In the genomic region with DNA sequence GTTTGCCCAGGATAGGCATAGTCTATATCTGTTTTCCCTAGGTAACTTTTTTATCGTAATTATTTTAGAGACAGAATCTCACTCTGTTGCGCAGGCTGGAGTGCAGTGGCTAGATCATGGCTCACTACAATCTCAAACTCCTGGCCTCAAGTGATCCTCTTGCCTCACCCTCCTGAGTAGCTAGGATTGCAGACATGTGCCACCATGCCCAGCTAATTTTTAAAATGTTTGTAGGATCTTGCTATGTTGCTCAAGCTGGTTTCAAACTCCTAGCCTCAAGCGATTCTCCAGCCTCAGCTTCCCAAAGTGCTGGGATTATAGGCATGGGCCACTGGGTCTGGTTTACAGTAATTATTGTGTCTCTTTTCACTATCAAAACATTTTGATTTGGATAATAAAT, we compare ENCODE assay signal across 24 cellular contexts.
"Had no signal": no experiment of that assay in that cellular context is flagged by ENCODE, and none has a peak within 500 bp of the region (broad histone marks: within the 10 kb centered on the region; RNA-seq: fewer than 3 reads in every experiment).

No MANE protein-coding gene starts in this region.

- H2AFZ ChIP-seq: neural progenitor cell, parathyroid adenoma had no signal

- H3K4me1 ChIP-seq: parathyroid adenoma, psoas muscle, right lobe of liver, sigmoid colon, stomach, thyroid gland, tibial nerve, upper lobe of right lung, uterus had no signal

- H3K9me3 ChIP-seq: ovary, psoas muscle, right lobe of liver, sigmoid colon, stomach, thoracic aorta, thyroid gland, tibial nerve, upper lobe of right lung, uterus had no signal

- H3K4me3 ChIP-seq: neural progenitor cell, ovary, psoas muscle, right lobe of liver, sigmoid colon, stomach, thoracic aorta, thyroid gland, tibial nerve, upper lobe of right lung, uterus had no signal

- ATAC-seq: natural killer cell; psoas muscle; right cardiac atrium; right lobe of liver; stimulated activated effector memory CD8-positive, alpha-beta T cell treated with anti-CD3 and anti-CD28 coated beads, Interleukin-12 subunit alpha, Interleukin-12 subunit beta, amount 100 ng/mL, for 72 hours; stimulated activated naive B cell treated with anti-CD40 and anti-IgM and Interleukin-4, amounts not matched to agents 10 μg/mL and 1 μg/mL and 100 μg/mL, for 72 hours; upper lobe of right lung had no signal

- H3K27me3 ChIP-seq: neural progenitor cell, ovary, right lobe of liver, sigmoid colon, stomach, thyroid gland, tibial nerve, uterus had no signal

- DNase-seq: natural killer cell; occipital lobe; ovary; posterior cingulate gyrus; psoas muscle; right cardiac atrium; right lobe of liver; sigmoid colon; small intestine; stimulated activated CD4-positive, alpha-beta T cell treated with anti-CD3 and anti-CD28 coated beads, Interleukin-15, amount 100 ng/mL, for 24 hours; stimulated activated CD4-positive, alpha-beta T cell treated with anti-CD3 and anti-CD28 coated beads, Interleukin-2, amount 100 ng/mL, for 24 hours; stimulated activated CD4-positive, alpha-beta T cell treated with anti-CD3 and anti-CD28 coated beads, Interleukin-2, amount 100 ng/mL, for 48 hours; stimulated activated CD4-positive, alpha-beta T cell treated with anti-CD3 and anti-CD28 coated beads, Interleukin-4, amount 100 ng/mL, for 24 hours; stimulated activated naive B cell treated with anti-CD40 and anti-IgM and Interleukin-4, amounts not matched to agents 10 μg/mL and 1 μg/mL and 100 μg/mL, for 72 hours; stimulated activated naive CD4-positive, alpha-beta T cell treated with Interleukin-2 at 50 U/mL for 16 hours; stomach; thyroid gland; upper lobe of right lung; uterus had no signal

- H3K27ac ChIP-seq: neural progenitor cell, ovary, parathyroid adenoma, psoas muscle, right lobe of liver, sigmoid colon, stomach, thoracic aorta, thyroid gland, tibial nerve, upper lobe of right lung, uterus had no signal

- H3K9ac ChIP-seq: neural progenitor cell, parathyroid adenoma had no signal

- H3K36me3 ChIP-seq: neural progenitor cell, ovary, right lobe of liver, sigmoid colon, stomach, thoracic aorta, thyroid gland, tibial nerve, upper lobe of right lung, uterus had no signal

- H3K79me2 ChIP-seq: parathyroid adenoma had no signal

- H3K4me2 ChIP-seq: neural progenitor cell had no signal

- FAIRE-seq: small intestine had no signal
